In the genomic region with DNA sequence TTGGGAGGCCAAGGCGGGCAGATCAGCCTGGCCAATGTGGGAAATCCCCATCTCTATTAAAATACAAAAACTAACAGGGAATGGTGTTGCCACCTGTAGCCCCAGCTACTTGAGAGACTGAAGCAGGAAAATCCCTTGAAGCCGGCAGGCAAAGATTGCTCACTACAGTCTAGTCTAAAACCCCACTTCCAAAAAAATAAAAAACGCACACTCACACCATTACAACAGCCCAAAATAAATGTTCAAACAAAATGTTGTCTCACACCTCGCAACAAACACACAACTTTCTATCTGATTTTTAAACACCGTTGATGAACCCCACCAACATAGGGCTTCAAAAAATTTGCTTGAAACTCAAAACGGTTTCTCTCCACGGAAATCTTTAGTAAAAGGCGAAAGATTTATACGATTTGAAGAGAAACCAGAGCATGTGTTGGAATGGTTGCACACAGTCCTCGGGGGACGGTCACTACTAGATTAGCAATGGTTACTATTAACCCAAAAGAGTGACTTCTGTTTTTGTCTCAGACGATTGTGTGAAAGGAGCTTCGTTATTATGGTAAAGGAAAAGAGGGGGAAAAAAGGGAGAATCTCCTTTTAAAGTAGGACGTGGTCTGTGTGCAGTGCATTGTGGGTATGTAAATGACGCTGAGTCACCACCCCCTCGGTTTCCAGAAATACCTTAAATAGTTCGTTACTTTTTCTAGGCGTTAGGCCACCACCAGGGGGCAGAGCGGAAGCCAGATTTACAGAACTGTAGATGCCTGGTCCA, we compare ENCODE assay signal across 1 cellular context.
TF ChIP-seq lines count a peak whose summit lies in the region.

RNU5D-1 (minus strand) TSS at position 430 of the 772 bp plus-strand sequence.

TF ChIP-seq in K562, 482 proteins besides CTCF, POLR2A, EP300 and RAD21 (continued from another document and continues in another):
- peak; percentile 57 for TF ChIP-seq IRF9 (tag; IDR thresholded peaks at IDR 0.05)
- TF ChIP-seq ZNF253 (CRISPR knock-in tag; conservative IDR thresholded peaks at IDR 0.05): peak; percentile 98
- TF ChIP-seq GTF2A2 (tag; IDR thresholded peaks at IDR 0.05): peak; percentile 99
- TF ChIP-seq SMARCE1 (IDR thresholded peaks at IDR 0.05): no peak; the same call in 1 of the 2 replicates
- TF ChIP-seq L3MBTL2 (IDR thresholded peaks at IDR 0.05): peak; percentile 100
- peak; percentile 61 for TF ChIP-seq CEBPB (tag; IDR thresholded peaks at IDR 0.05)
- TF ChIP-seq RB1 (IDR thresholded peaks at IDR 0.05; ENCODE audit: low read depth): peak; percentile 83
- TF ChIP-seq ZC3H11A (IDR thresholded peaks at IDR 0.05; ENCODE audit: low read depth, low read length): peak; percentile 86
- TF ChIP-seq, protein P1, sequence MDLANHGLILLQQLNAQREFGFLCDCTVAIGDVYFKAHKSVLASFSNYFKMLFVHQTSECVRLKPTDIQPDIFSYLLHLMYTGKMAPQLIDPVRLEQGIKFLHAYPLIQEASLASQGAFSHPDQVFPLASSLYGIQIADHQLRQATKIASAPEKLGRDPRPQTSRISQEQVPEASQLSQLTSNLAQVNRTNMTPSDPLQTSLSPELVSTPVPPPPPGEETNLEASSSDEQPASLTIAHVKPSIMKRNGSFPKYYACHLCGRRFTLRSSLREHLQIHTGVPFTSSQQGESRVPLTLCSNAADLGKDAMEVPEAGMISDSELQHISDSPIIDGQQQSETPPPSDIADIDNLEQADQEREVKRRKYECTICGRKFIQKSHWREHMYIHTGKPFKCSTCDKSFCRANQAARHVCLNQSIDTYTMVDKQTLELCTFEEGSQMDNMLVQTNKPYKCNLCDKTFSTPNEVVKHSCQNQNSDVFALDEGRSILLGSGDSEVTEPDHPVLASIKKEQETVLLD (IDR thresholded peaks at IDR 0.05): no peak; the same call in 1 of the 2 replicates
- TF ChIP-seq ZNF175 (CRISPR knock-in tag; IDR thresholded peaks at IDR 0.05; ENCODE audit: low read depth): peak; percentile 85
- TF ChIP-seq, protein P2, sequence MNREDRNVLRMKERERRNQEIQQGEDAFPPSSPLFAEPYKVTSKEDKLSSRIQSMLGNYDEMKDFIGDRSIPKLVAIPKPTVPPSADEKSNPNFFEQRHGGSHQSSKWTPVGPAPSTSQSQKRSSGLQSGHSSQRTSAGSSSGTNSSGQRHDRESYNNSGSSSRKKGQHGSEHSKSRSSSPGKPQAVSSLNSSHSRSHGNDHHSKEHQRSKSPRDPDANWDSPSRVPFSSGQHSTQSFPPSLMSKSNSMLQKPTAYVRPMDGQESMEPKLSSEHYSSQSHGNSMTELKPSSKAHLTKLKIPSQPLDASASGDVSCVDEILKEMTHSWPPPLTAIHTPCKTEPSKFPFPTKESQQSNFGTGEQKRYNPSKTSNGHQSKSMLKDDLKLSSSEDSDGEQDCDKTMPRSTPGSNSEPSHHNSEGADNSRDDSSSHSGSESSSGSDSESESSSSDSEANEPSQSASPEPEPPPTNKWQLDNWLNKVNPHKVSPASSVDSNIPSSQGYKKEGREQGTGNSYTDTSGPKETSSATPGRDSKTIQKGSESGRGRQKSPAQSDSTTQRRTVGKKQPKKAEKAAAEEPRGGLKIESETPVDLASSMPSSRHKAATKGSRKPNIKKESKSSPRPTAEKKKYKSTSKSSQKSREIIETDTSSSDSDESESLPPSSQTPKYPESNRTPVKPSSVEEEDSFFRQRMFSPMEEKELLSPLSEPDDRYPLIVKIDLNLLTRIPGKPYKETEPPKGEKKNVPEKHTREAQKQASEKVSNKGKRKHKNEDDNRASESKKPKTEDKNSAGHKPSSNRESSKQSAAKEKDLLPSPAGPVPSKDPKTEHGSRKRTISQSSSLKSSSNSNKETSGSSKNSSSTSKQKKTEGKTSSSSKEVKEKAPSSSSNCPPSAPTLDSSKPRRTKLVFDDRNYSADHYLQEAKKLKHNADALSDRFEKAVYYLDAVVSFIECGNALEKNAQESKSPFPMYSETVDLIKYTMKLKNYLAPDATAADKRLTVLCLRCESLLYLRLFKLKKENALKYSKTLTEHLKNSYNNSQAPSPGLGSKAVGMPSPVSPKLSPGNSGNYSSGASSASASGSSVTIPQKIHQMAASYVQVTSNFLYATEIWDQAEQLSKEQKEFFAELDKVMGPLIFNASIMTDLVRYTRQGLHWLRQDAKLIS (CRISPR knock-in tag; IDR thresholded peaks at IDR 0.05): peak; percentile 93
- TF ChIP-seq ZNF263 (CRISPR knock-in tag; IDR thresholded peaks at IDR 0.05; ENCODE audit: borderline replicate concordance): peak; percentile 77; the same call in 1 of the 2 replicates
- peak; percentile 100 for TF ChIP-seq POLR2AphosphoS5 (IDR thresholded peaks at IDR 0.05; ENCODE audit: control insufficient read depth, insufficient read depth, low read depth, low read length)
- TF ChIP-seq, protein P3, sequence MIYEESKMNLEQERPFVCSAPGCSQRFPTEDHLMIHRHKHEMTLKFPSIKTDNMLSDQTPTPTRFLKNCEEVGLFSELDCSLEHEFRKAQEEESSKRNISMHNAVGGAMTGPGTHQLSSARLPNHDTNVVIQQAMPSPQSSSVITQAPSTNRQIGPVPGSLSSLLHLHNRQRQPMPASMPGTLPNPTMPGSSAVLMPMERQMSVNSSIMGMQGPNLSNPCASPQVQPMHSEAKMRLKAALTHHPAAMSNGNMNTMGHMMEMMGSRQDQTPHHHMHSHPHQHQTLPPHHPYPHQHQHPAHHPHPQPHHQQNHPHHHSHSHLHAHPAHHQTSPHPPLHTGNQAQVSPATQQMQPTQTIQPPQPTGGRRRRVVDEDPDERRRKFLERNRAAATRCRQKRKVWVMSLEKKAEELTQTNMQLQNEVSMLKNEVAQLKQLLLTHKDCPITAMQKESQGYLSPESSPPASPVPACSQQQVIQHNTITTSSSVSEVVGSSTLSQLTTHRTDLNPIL (CRISPR knock-in tag; IDR thresholded peaks at IDR 0.05): peak; percentile 94
- peak; percentile 77 to 78 for TF ChIP-seq FOXK2 (conservative IDR thresholded peaks at IDR 0.05 in 1 of 2, IDR thresholded peaks at IDR 0.05 in 1 of 2; ENCODE audit: low read depth in 2 of 2)
- TF ChIP-seq ETV1 (tag; conservative IDR thresholded peaks at IDR 0.05; ENCODE audit: low read depth): peak; percentile 55
- TF ChIP-seq HNRNPK (IDR thresholded peaks at IDR 0.05; ENCODE audit: low read depth, low read length, poor library complexity, severe bottlenecking): no peak
- peak; percentile 99 for TF ChIP-seq EWSR1 (IDR thresholded peaks at IDR 0.05; ENCODE audit: borderline replicate concordance, low read depth, partially characterized antibody)
- peak; percentile 65 for TF ChIP-seq FIP1L1 (IDR thresholded peaks at IDR 0.05; ENCODE audit: low read depth, low read length, poor library complexity, severe bottlenecking)
- TF ChIP-seq, protein P4, sequence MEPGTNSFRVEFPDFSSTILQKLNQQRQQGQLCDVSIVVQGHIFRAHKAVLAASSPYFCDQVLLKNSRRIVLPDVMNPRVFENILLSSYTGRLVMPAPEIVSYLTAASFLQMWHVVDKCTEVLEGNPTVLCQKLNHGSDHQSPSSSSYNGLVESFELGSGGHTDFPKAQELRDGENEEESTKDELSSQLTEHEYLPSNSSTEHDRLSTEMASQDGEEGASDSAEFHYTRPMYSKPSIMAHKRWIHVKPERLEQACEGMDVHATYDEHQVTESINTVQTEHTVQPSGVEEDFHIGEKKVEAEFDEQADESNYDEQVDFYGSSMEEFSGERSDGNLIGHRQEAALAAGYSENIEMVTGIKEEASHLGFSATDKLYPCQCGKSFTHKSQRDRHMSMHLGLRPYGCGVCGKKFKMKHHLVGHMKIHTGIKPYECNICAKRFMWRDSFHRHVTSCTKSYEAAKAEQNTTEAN (CRISPR knock-in tag; IDR thresholded peaks at IDR 0.05): peak; percentile 87
- TF ChIP-seq, protein P5, sequence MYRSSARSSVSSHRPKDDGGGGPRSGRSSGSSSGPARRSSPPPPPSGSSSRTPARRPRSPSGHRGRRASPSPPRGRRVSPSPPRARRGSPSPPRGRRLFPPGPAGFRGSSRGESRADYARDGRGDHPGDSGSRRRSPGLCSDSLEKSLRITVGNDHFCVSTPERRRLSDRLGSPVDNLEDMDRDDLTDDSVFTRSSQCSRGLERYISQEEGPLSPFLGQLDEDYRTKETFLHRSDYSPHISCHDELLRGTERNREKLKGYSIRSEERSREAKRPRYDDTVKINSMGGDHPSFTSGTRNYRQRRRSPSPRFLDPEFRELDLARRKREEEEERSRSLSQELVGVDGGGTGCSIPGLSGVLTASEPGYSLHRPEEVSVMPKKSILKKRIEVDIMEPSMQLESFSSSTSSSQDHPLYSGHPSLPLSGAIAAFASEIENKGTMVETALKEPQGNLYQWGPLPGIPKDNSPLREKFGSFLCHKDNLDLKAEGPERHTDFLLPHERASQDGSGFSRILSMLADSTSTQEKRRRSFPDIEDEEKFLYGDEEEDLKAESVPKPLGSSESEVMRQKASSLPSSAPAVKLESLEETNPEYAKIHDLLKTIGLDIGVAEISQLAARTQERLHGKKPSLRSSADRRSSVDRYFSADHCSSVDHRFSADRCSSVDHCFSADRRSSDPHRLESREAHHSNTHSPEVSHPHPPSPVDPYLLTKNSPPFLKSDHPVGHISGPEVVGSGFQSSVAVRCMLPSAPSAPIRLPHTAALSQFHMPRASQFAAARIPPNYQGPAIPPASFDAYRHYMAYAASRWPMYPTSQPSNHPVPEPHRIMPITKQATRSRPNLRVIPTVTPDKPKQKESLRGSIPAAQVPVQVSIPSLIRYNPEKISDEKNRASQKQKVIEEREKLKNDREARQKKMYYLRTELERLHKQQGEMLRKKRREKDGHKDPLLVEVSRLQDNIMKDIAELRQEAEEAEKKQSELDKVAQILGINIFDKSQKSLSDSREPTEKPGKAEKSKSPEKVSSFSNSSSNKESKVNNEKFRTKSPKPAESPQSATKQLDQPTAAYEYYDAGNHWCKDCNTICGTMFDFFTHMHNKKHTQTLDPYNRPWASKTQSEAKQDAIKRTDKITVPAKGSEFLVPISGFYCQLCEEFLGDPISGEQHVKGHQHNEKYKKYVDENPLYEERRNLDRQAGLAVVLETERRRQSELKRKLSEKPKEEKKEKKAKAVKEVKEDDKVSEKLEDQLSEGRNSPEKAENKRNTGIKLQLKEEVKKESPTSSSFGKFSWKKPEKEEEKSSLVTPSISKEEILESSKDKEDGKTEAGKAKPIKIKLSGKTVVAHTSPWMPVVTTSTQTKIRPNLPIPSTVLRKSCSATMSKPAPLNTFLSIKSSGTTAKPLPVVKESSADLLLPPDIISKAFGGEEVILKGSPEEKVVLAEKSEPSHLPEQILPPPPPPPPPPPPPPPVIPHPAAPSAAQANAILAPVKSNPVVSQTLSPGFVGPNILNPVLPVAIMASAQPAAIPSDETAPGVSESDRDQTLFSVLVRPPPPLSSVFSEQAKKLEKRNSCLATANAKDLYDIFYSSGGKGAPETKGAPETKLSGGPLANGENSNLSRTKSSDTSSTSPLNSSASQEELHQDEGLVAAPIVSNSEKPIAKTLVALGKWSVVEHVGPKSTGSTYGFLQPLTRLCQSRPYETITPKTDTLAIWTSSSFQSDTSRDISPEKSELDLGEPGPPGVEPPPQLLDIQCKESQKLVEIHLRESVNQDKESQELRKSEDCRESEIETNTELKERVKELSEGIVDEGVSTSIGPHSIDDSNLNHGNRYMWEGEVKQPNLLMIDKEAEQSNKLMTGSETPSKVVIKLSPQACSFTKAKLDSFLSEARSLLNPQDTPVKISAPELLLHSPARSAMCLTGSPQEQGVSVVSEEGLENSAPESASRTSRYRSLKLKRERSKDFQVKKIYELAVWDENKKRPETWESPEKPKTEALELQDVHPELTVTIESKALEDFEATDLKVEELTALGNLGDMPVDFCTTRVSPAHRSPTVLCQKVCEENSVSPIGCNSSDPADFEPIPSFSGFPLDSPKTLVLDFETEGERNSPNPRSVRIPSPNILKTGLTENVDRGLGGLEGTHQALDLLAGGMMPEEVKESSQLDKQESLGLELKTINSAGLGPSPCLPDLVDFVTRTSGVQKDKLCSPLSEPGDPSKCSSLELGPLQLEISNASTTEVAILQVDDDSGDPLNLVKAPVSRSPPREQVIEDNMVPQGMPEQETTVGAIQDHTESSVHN (IDR thresholded peaks at IDR 0.05; ENCODE audit: borderline replicate concordance in 1 of 2, low read depth in 1 of 2): peak; percentile 61 to 99; a peak in 2 of 4 replicates
- TF ChIP-seq KLF10 (CRISPR knock-in tag; IDR thresholded peaks at IDR 0.05): peak; percentile 98
- TF ChIP-seq HMGN3 (IDR thresholded peaks at IDR 0.05; ENCODE audit: borderline replicate concordance, extremely low read depth, insufficient read length, low read depth, low read length): no peak
- no peak for TF ChIP-seq RERE (CRISPR knock-in tag; IDR thresholded peaks at IDR 0.05; ENCODE audit: borderline replicate concordance)
- TF ChIP-seq PRPF4 (IDR thresholded peaks at IDR 0.05; ENCODE audit: insufficient read depth, low read depth, low read length, poor library complexity, severe bottlenecking): no peak
